18 cellular contexts compared by ENCODE assay signal in the genomic region with DNA sequence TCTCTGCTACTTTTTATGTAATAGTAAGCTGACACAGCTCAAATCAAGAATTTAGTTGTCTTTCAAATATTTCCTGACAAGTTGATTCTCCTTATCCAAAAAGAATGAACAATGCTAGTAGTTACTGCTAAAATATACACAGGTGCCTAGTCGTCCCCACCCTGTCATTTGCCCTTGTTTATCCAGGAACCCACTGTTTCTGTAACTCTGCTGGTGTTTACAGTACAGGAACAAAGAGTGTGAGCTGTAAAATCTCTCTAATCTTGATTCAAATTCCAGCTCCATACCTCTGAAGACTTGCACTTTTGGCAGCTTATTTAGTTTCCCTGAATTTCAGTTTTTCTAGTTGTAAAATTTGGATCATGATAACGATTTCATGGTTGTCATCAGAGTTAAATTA. TPM values are rescaled to one million over a fixed set of nuclear protein-coding genes. Genes with fewer than 3 reads are reported as not detected.
DNase-seq lines count a peak whose midpoint lies in the region; ATAC-seq, FAIRE-seq and TF ChIP-seq lines count a peak whose summit lies in the region.
"Had no signal": no experiment of that assay in that cellular context is flagged by ENCODE, and none has a peak within 500 bp of the region (broad histone marks: within the 10 kb centered on the region; RNA-seq: fewer than 3 reads in every experiment).

No MANE protein-coding gene starts in this region.

- H3K36me3 Mint-ChIP-seq in CD4-positive, alpha-beta memory T cell, result peaks cover 3 to 7% of the 10 kb centered on the region in 2 donors

- no peak for TF ChIP-seq EP300 in HepG2 (IDR thresholded peaks at IDR 0.05; ENCODE audit: low read depth in 2 of 2, low read length in 2 of 2)
- TF ChIP-seq EP300 in HepG2 (CRISPR knock-in tag; IDR thresholded peaks at IDR 0.05; ENCODE audit: borderline replicate concordance), result no peak

- H3K79me2 ChIP-seq in HepG2 (ENCODE audit: insufficient read depth, low read length) (no peaks in the 10 kb centered on the region), mesendoderm (ENCODE audit: control insufficient read depth, insufficient read depth, low read length) (no peaks in the 10 kb centered on the region)

- no peak overlapping the region for H2AFZ ChIP-seq in HepG2 (ENCODE audit: low read length)
- H2AFZ ChIP-seq: GM23248 had no signal

- H3K56ac ChIP-seq in mesendoderm (ENCODE audit: low read length), result no peak overlapping the region

- H3K23ac ChIP-seq in mesendoderm (ENCODE audit: low read length), result no peak overlapping the region

- in situ Hi-C loops in HepG2 (cut with HindIII; ENCODE audit: extremely low pct_ligation_motif_present, low pct_unique_long_range_greater_than_20kb), result no loop called here

- H3K4me3 ChIP-seq in HepG2 (replicated peaks in 1 of 3; ENCODE audit: insufficient read depth in 1 of 3, low read depth in 2 of 3, low read length in 3 of 3) (no peak overlapping the region), right lobe of liver (no peak overlapping the region), mesendoderm (ENCODE audit: low read length) (no peak overlapping the region)
- no peak overlapping the region for H3K4me3 ChIP-seq in CD4-positive, alpha-beta memory T cell (ENCODE audit: low read length in 2 of 2)
- H3K4me3 ChIP-seq: GM12878, GM23248 had no signal

- WGBS in HepG2 (ENCODE audit: low lambda C conversion rate), result under 1% methylated on average over 2 of the region's 2 CpGs
- WGBS in right lobe of liver (ENCODE audit: insufficient coverage, low coverage, low lambda C conversion rate, missing lambda C conversion rate), result 38% methylated on average over 2 of the region's 2 CpGs
- WGBS in mesendoderm (ENCODE audit: extremely low coverage, insufficient coverage, low lambda C conversion rate), result no CpG with 5 or more reads among the region's 2 CpGs

- no peak overlapping the region for H4K5ac ChIP-seq in mesendoderm (ENCODE audit: low read length)

- H3K27ac ChIP-seq in HepG2 (ENCODE audit: extremely low read length, insufficient read depth, low read length) (no peak overlapping the region), right lobe of liver (no peak overlapping the region), mesendoderm (ENCODE audit: low read depth, low read length) (no peak overlapping the region)
- H3K27ac ChIP-seq in CD4-positive, alpha-beta memory T cell (ENCODE audit: low read depth, low read length), result no peak overlapping the region
- H3K27ac ChIP-seq: C4-2B, GM23248 had no signal

- no peak overlapping the region for H4K8ac ChIP-seq in mesendoderm (ENCODE audit: low read depth, low read length)

- H3K18ac ChIP-seq in mesendoderm (ENCODE audit: low read length), result no peak overlapping the region

- H3K27me3 Mint-ChIP-seq in CD4-positive, alpha-beta memory T cell, result peaks cover 30 to 42% of the 10 kb centered on the region in 2 donors

- H3K9me3 Mint-ChIP-seq in CD4-positive, alpha-beta memory T cell, result peaks cover 1 to 19% (median 15%) of the 10 kb centered on the region in 8 donors

- H2AK5ac ChIP-seq in mesendoderm (ENCODE audit: low read length), result no peak overlapping the region

- no peak overlapping the region for H3K9ac ChIP-seq in HepG2 (ENCODE audit: insufficient read depth, low read depth, low read length)
- H3K9ac ChIP-seq in mesendoderm (ENCODE audit: low read length), result no peak overlapping the region
- H3K9ac ChIP-seq: GM23248 had no signal

- POLR2A ChIA-PET in HepG2 (lab: Yijun Ruan, JAX), result no interaction called here
- POLR2A ChIA-PET in CD4-positive, alpha-beta memory T cell (lab: Charles Lee; ENCODE audit: partially characterized antibody), result no interaction called here

- CTCF ChIA-PET in HepG2 (lab: Yijun Ruan, JAX; ENCODE audit: low intra/inter-chr PET ratio, low total read pairs), result no interaction called here
- CTCF ChIA-PET in CD4-positive, alpha-beta memory T cell (lab: Charles Lee; ENCODE audit: partially characterized antibody), result no interaction called here

- no peak for TF ChIP-seq RAD21 in HepG2 (CRISPR knock-in tag; IDR thresholded peaks at IDR 0.05)

- H3K4me2 ChIP-seq in HepG2 (ENCODE audit: low read depth, low read length), result peak overlapping the region; percentile 2; the same call in 1 of the 2 replicates
- H3K4me2 ChIP-seq in mesendoderm (ENCODE audit: low read length), result no peak overlapping the region

- H2BK5ac ChIP-seq in mesendoderm (ENCODE audit: low read length), result no peak overlapping the region

- peaks cover 0 to 1% (median 0%) of the 10 kb centered on the region in 4 donors for H3K4me1 Mint-ChIP-seq in CD4-positive, alpha-beta memory T cell
- H3K4me1 Mint-ChIP-seq: CD8-positive, alpha-beta memory T cell had no signal

- peaks cover 8% of the 10 kb centered on the region for H3K9me3 ChIP-seq in HepG2 (ENCODE audit: low read length)
- H3K9me3 ChIP-seq in right lobe of liver, result no peaks in the 10 kb centered on the region
- H3K9me3 ChIP-seq in CD4-positive, alpha-beta memory T cell (ENCODE audit: control insufficient read depth in 1 of 2, low read length in 2 of 2), result no peaks in the 10 kb centered on the region
- H3K9me3 ChIP-seq: BE2C had no signal

- TF ChIP-seq CTCF in HepG2 (CRISPR knock-in tag; IDR thresholded peaks at IDR 0.05), result no peak
- no peak for TF ChIP-seq CTCF in right lobe of liver (IDR thresholded peaks at IDR 0.05)

- no peak for FAIRE-seq in HepG2 (lab: Jason Lieb, UNC)
- FAIRE-seq: GM12878, GM18507 had no signal

- H3K27me3 ChIP-seq in HepG2 (ENCODE audit: control insufficient read depth in 1 of 2, insufficient read depth in 2 of 2, low read length in 2 of 2) (no peaks in the 10 kb centered on the region), right lobe of liver (no peaks in the 10 kb centered on the region), mesendoderm (ENCODE audit: insufficient read depth, low read length, poor library complexity) (no peaks in the 10 kb centered on the region)
- peaks cover 4% of the 10 kb centered on the region for H3K27me3 ChIP-seq in CD4-positive, alpha-beta memory T cell (ENCODE audit: insufficient read depth, low read length)
- H3K27me3 ChIP-seq: BE2C had no signal

- H2BK15ac ChIP-seq in mesendoderm (replicated peaks; ENCODE audit: low read depth), result no peak overlapping the region

- H3K4ac ChIP-seq in mesendoderm (ENCODE audit: low read depth, low read length), result no peak overlapping the region

- no peak overlapping the region for H3K4me3 Mint-ChIP-seq in CD4-positive, alpha-beta memory T cell
- H3K4me3 Mint-ChIP-seq: CD8-positive, alpha-beta memory T cell had no signal

- BruUV-seq in HepG2 (replicated peaks; lab: Mats Ljungman, UMichigan), result no TSS peak

- ATAC-seq in HepG2 (peak; percentile 46; the same call in 2 of the 3 replicates), right lobe of liver (no peak)
- ATAC-seq: GM12878 had no signal

- intact Hi-C loops in HepG2 (cut with micrococcal nuclease; ENCODE audit: unreplicated experiment), result no loop called here
- intact Hi-C loops in right lobe of liver (cut with DNase I), result no loop called here
- intact Hi-C loops in CD4-positive, alpha-beta memory T cell (cut with micrococcal nuclease), result no loop called here

- DNase-seq in HepG2 (ENCODE audit: low spot score), result peak; percentile 20
- DNase-seq in right lobe of liver, result no peak
- peak; percentile 8 for DNase-seq in NCI-H69 (lab: John Stamatoyannopoulos, UW)
- DNase-seq in mesendoderm, result peak; percentile 36
- no peak for DNase-seq in CD4-positive, alpha-beta memory T cell
- no peak for DNase-seq in retina
- DNase-seq in foreskin melanocyte, result no peak
- DNase-seq: BE2C; CD8-positive, alpha-beta memory T cell; DMS 273 treated with DMSO at 0.1 percent for 48 hours; GM23248; H7 had no signal

- no peaks in the 10 kb centered on the region for H3K79me1 ChIP-seq in mesendoderm (ENCODE audit: low read length)

- no peaks in the 10 kb centered on the region for H3K36me3 ChIP-seq in HepG2 (replicated peaks in 1 of 2; ENCODE audit: control insufficient read depth in 1 of 2, insufficient read depth in 2 of 2, low read length in 2 of 2)
- no peaks in the 10 kb centered on the region for H3K36me3 ChIP-seq in right lobe of liver
- H3K36me3 ChIP-seq in mesendoderm (ENCODE audit: control insufficient read depth, insufficient read depth, low read length), result no peaks in the 10 kb centered on the region
- no peaks in the 10 kb centered on the region for H3K36me3 ChIP-seq in CD4-positive, alpha-beta memory T cell (ENCODE audit: insufficient read depth, low read length)
- H3K36me3 ChIP-seq: BE2C had no signal

- TF ChIP-seq POLR2A in HepG2 (IDR thresholded peaks at IDR 0.05; ENCODE audit: insufficient read depth in 1 of 2, low read depth in 2 of 2, low read length in 2 of 2) (no peak), right lobe of liver (IDR thresholded peaks at IDR 0.05) (no peak)

- no peak overlapping the region for H2BK120ac ChIP-seq in mesendoderm (ENCODE audit: low read depth, low read length)

- H3K27ac Mint-ChIP-seq in CD4-positive, alpha-beta memory T cell, result no peak overlapping the region
- H3K27ac Mint-ChIP-seq: CD8-positive, alpha-beta memory T cell had no signal

- no peaks in the 10 kb centered on the region for H4K20me1 ChIP-seq in HepG2 (ENCODE audit: insufficient read depth, low read length)

- H3K4me1 ChIP-seq in HepG2 (ENCODE audit: insufficient read depth, low read length), result peaks cover 16% of the 10 kb centered on the region
- no peaks in the 10 kb centered on the region for H3K4me1 ChIP-seq in right lobe of liver
- no peaks in the 10 kb centered on the region for H3K4me1 ChIP-seq in mesendoderm (ENCODE audit: control insufficient read depth, low read depth, low read length)
- no peaks in the 10 kb centered on the region for H3K4me1 ChIP-seq in CD4-positive, alpha-beta memory T cell (ENCODE audit: insufficient read depth, low read length)
- H3K4me1 ChIP-seq: BE2C had no signal

RNA-seq across cellular contexts. Expression of a gene that starts 21.1 kb away (rescaled TPM):
- total RNA-seq in HepG2 (2016; rRNA removed; fragmentation: Illumina TruSeq; extraction: Trizol) (not detected in 2 replicates), right lobe of liver (not detected)
- total RNA-seq in HepG2 (2016; cell fraction: cytosol; rRNA removed; fragmentation: Illumina TruSeq; extraction: Trizol; ENCODE audit: low read depth), result not detected in 2 replicates
- total RNA-seq in HepG2 (2016; cell fraction: insoluble cytoplasmic fraction; rRNA removed; fragmentation: Illumina TruSeq; extraction: Trizol), result not detected in 2 replicates
- not detected in 2 replicates for total RNA-seq in HepG2 (2016; cell fraction: membrane; rRNA removed; fragmentation: Illumina TruSeq; extraction: Trizol)
- not detected in 2 replicates for total RNA-seq in HepG2 (2016; cell fraction: nucleus; rRNA removed; fragmentation: Illumina TruSeq; extraction: Trizol)
- polyA plus RNA-seq in HepG2 (2011; rRNA removed), result not detected in 2 replicates
- polyA plus RNA-seq in HepG2 (2011; cell fraction: cytosol; rRNA removed), result not detected in 2 replicates
- polyA plus RNA-seq in HepG2 (2011; cell fraction: nucleus; rRNA removed), result not detected in 2 replicates
- polyA plus RNA-seq in HepG2 (2012), result not detected in 2 replicates
- polyA plus RNA-seq in HepG2 (2016; cell fraction: cytosol; fragmentation: Illumina TruSeq; extraction: Trizol; ENCODE audit: low read depth), result not detected in 2 replicates
- polyA plus RNA-seq in HepG2 (2016; cell fraction: insoluble cytoplasmic fraction; fragmentation: Illumina TruSeq; extraction: Trizol; ENCODE audit: low read depth), result not detected in 2 replicates
- polyA plus RNA-seq in HepG2 (2016; cell fraction: membrane; fragmentation: Illumina TruSeq; extraction: Trizol; ENCODE audit: low read depth), result not detected in 2 replicates
- polyA plus RNA-seq in HepG2 (2016; cell fraction: nucleus; fragmentation: Illumina TruSeq; extraction: Trizol; ENCODE audit: insufficient read depth, low read depth), result not detected in 2 replicates
- polyA minus RNA-seq in HepG2 (2011; rRNA and poly(A)+ RNA removed; ENCODE audit: low replicate concordance), result not detected in 2 replicates
- polyA minus RNA-seq in HepG2 (2011; cell fraction: cytosol; rRNA and poly(A)+ RNA removed), result not detected in 2 replicates
- polyA minus RNA-seq in HepG2 (2011; cell fraction: nucleus; rRNA and poly(A)+ RNA removed), result not detected in 2 replicates
- not detected for polyA plus RNA-seq in mesendoderm (2013, experiment 1 of 2)
- polyA plus RNA-seq in mesendoderm (2013, experiment 2 of 2), result not detected
- not detected for total RNA-seq in CD4-positive, alpha-beta memory T cell
- not detected for polyA plus RNA-seq in CD4-positive, alpha-beta memory T cell
- total RNA-seq: A172; CD8-positive, alpha-beta memory T cell; G401; GM12878; GM23248; H7 had no signal
- polyA plus RNA-seq: AG04450; CD8-positive, alpha-beta memory T cell; GM12878; GM23248 had no signal

RNA-seq across cellular contexts. Expression of a gene that starts 37.1 kb away (rescaled TPM):
- total RNA-seq in HepG2 (2016; rRNA removed; fragmentation: Illumina TruSeq; extraction: Trizol) (not detected in 2 replicates), right lobe of liver (not detected)
- not detected in 2 replicates for total RNA-seq in HepG2 (2016; cell fraction: cytosol; rRNA removed; fragmentation: Illumina TruSeq; extraction: Trizol; ENCODE audit: low read depth)
- not detected in 2 replicates for total RNA-seq in HepG2 (2016; cell fraction: insoluble cytoplasmic fraction; rRNA removed; fragmentation: Illumina TruSeq; extraction: Trizol)
- total RNA-seq in HepG2 (2016; cell fraction: membrane; rRNA removed; fragmentation: Illumina TruSeq; extraction: Trizol), result not detected in 2 replicates
- total RNA-seq in HepG2 (2016; cell fraction: nucleus; rRNA removed; fragmentation: Illumina TruSeq; extraction: Trizol), result not detected in 2 replicates
- polyA plus RNA-seq in HepG2 (2011; rRNA removed), result not detected in 2 replicates
- polyA plus RNA-seq in HepG2 (2011; cell fraction: cytosol; rRNA removed), result not detected in 2 replicates
- not detected in 2 replicates for polyA plus RNA-seq in HepG2 (2011; cell fraction: nucleus; rRNA removed)
- not detected in 2 replicates for polyA plus RNA-seq in HepG2 (2012)
- polyA plus RNA-seq in HepG2 (2016; cell fraction: cytosol; fragmentation: Illumina TruSeq; extraction: Trizol; ENCODE audit: low read depth), result not detected in 2 replicates
- polyA plus RNA-seq in HepG2 (2016; cell fraction: insoluble cytoplasmic fraction; fragmentation: Illumina TruSeq; extraction: Trizol; ENCODE audit: low read depth), result not detected in 2 replicates
- polyA plus RNA-seq in HepG2 (2016; cell fraction: membrane; fragmentation: Illumina TruSeq; extraction: Trizol; ENCODE audit: low read depth), result not detected in 2 replicates
- not detected in 2 replicates for polyA plus RNA-seq in HepG2 (2016; cell fraction: nucleus; fragmentation: Illumina TruSeq; extraction: Trizol; ENCODE audit: insufficient read depth, low read depth)
- polyA minus RNA-seq in HepG2 (2011; rRNA and poly(A)+ RNA removed; ENCODE audit: low replicate concordance), result not detected in 2 replicates
- not detected in 2 replicates for polyA minus RNA-seq in HepG2 (2011; cell fraction: cytosol; rRNA and poly(A)+ RNA removed)
- not detected in 2 replicates for polyA minus RNA-seq in HepG2 (2011; cell fraction: nucleus; rRNA and poly(A)+ RNA removed)
- not detected for polyA plus RNA-seq in mesendoderm (2013, experiment 1 of 2)
- not detected for polyA plus RNA-seq in mesendoderm (2013, experiment 2 of 2)
- total RNA-seq in CD4-positive, alpha-beta memory T cell, result not detected
- polyA plus RNA-seq in CD4-positive, alpha-beta memory T cell, result not detected
- total RNA-seq: A172; CD8-positive, alpha-beta memory T cell; G401; GM12878; GM23248; H7 had no signal
- polyA plus RNA-seq: AG04450; CD8-positive, alpha-beta memory T cell; GM12878; GM23248 had no signal

RNA-seq across cellular contexts. Expression of a gene that starts 39.7 kb away (rescaled TPM):
- total RNA-seq in HepG2 (2016; rRNA removed; fragmentation: Illumina TruSeq; extraction: Trizol) (not detected in 2 replicates), right lobe of liver (not detected)
- total RNA-seq in HepG2 (2016; cell fraction: cytosol; rRNA removed; fragmentation: Illumina TruSeq; extraction: Trizol; ENCODE audit: low read depth), result not detected in 2 replicates
- total RNA-seq in HepG2 (2016; cell fraction: insoluble cytoplasmic fraction; rRNA removed; fragmentation: Illumina TruSeq; extraction: Trizol), result not detected in 2 replicates
- not detected in 2 replicates for total RNA-seq in HepG2 (2016; cell fraction: membrane; rRNA removed; fragmentation: Illumina TruSeq; extraction: Trizol)
- total RNA-seq in HepG2 (2016; cell fraction: nucleus; rRNA removed; fragmentation: Illumina TruSeq; extraction: Trizol), result not detected in 2 replicates
- polyA plus RNA-seq in HepG2 (2011; rRNA removed), result not detected in 2 replicates
- polyA plus RNA-seq in HepG2 (2011; cell fraction: cytosol; rRNA removed), result not detected in 2 replicates
- not detected in 2 replicates for polyA plus RNA-seq in HepG2 (2011; cell fraction: nucleus; rRNA removed)
- polyA plus RNA-seq in HepG2 (2012), result not detected in 2 replicates
- not detected in 2 replicates for polyA plus RNA-seq in HepG2 (2016; cell fraction: cytosol; fragmentation: Illumina TruSeq; extraction: Trizol; ENCODE audit: low read depth)
- not detected in 2 replicates for polyA plus RNA-seq in HepG2 (2016; cell fraction: insoluble cytoplasmic fraction; fragmentation: Illumina TruSeq; extraction: Trizol; ENCODE audit: low read depth)
- not detected in 2 replicates for polyA plus RNA-seq in HepG2 (2016; cell fraction: membrane; fragmentation: Illumina TruSeq; extraction: Trizol; ENCODE audit: low read depth)
- polyA plus RNA-seq in HepG2 (2016; cell fraction: nucleus; fragmentation: Illumina TruSeq; extraction: Trizol; ENCODE audit: insufficient read depth, low read depth), result not detected in 2 replicates
- not detected in 2 replicates for polyA minus RNA-seq in HepG2 (2011; rRNA and poly(A)+ RNA removed; ENCODE audit: low replicate concordance)
- not detected in 2 replicates for polyA minus RNA-seq in HepG2 (2011; cell fraction: cytosol; rRNA and poly(A)+ RNA removed)
- not detected in 2 replicates for polyA minus RNA-seq in HepG2 (2011; cell fraction: nucleus; rRNA and poly(A)+ RNA removed)
- polyA plus RNA-seq in mesendoderm (2013, experiment 1 of 2), result not detected
- polyA plus RNA-seq in mesendoderm (2013, experiment 2 of 2), result not detected
- not detected for total RNA-seq in CD4-positive, alpha-beta memory T cell
- not detected for polyA plus RNA-seq in CD4-positive, alpha-beta memory T cell
- total RNA-seq: A172; CD8-positive, alpha-beta memory T cell; G401; GM23248; H7 had no signal
- polyA plus RNA-seq: AG04450; CD8-positive, alpha-beta memory T cell; GM12878; GM23248 had no signal

Comparison
In these comparisons a context has a peak if more than half of its experiments do, and no peak if none do; other contexts are left out.
1. DNase-seq: peak in HepG2 (single experiment), NCI-H69 (single experiment) and mesendoderm (single experiment); none in right lobe of liver (0 of 3), CD4-positive, alpha-beta memory T cell (0 of 5), retina (single experiment) and foreskin melanocyte (single experiment).